In genomic region chr10:22436893-22437619, GRCh38 we compare ENCODE assay signal across 8 cellular contexts.
DNase-seq lines count a peak whose midpoint lies in the region; ATAC-seq and TF ChIP-seq lines count a peak whose summit lies in the region.

No MANE protein-coding gene starts in this region.

- H3K27ac Mint-ChIP-seq in activated B cell treated with CpG ODN at 0.5 μM for 24 hours: peak overlapping the region; percentile 96

- H3K9me3 Mint-ChIP-seq in activated B cell treated with CpG ODN at 0.5 μM for 24 hours: no peaks in the 10 kb centered on the region

- POLR2A ChIA-PET in activated B cell treated with CpG ODN at 0.5 μM for 24 hours (lab: Charles Lee): interaction anchor here (0.6 to 3.3 kb wide), 58 partner anchors 8 to 1006 kb away, joined by 3 to 86 read pairs (median 5); partner anchors contain the start of genes BMI1, COMMD3, DNAJC1 and PIP4K2A

- H3K4me1 Mint-ChIP-seq in activated B cell treated with CpG ODN at 0.5 μM for 24 hours: peaks cover 36% of the 10 kb centered on the region

- CTCF ChIA-PET in activated B cell treated with CpG ODN at 0.5 μM for 24 hours (lab: Charles Lee): interaction anchor here (0.9 to 2.3 kb wide), 6 partner anchors 18 to 552 kb away, joined by 3 to 8 read pairs (median 6); partner anchors contain the start of gene COMMD3

- intact Hi-C loops in activated B cell treated with CpG ODN at 0.5 μM for 24 hours (cut with micrococcal nuclease): loop anchor here (1.0 to 5.0 kb wide), 13 partner anchors 17 to 1015 kb away; partner anchors contain the start of genes COMMD3, DNAJC1 and MLLT10

- peak overlapping the region; percentile 96 for H3K27ac ChIP-seq in caudate nucleus (ENCODE audit: low read depth, low read length)

- H3K27me3 Mint-ChIP-seq in activated B cell treated with CpG ODN at 0.5 μM for 24 hours: no peaks in the 10 kb centered on the region

- no peak for TF ChIP-seq CTCF in activated B cell treated with CpG ODN at 0.5 μM for 24 hours (IDR thresholded peaks at IDR 0.05)

- peaks cover 9% of the 10 kb centered on the region for H3K36me3 Mint-ChIP-seq in activated B cell treated with CpG ODN at 0.5 μM for 24 hours (ENCODE audit: low read depth)

- ATAC-seq in HG02571 (IDR thresholded peaks at IDR 0.05; ENCODE audit: unreplicated experiment): peak; percentile 83
- peak; percentile 88 for ATAC-seq in activated B cell treated with CpG ODN at 0.5 μM for 24 hours (ENCODE audit: low read depth)

- peak overlapping the region; percentile 94 for H3K4me3 Mint-ChIP-seq in activated B cell treated with CpG ODN at 0.5 μM for 24 hours

- DNase-seq in NCI-H1105 treated with DMSO at 0.1 percent for 48 hours (lab: John Stamatoyannopoulos, UW) (peak; percentile 46), NCI-H1105 (lab: John Stamatoyannopoulos, UW) (no peak), NCI-H1092 treated with DMSO at 0.1 percent for 48 hours (lab: John Stamatoyannopoulos, UW) (peak; percentile 75), activated B cell treated with CpG ODN at 0.5 μM for 24 hours (peak; percentile 88), caudate nucleus (lab: John Stamatoyannopoulos, UW) (peak in 60 of 61 donors; percentile 37 to 93 (median 82)), inferior parietal cortex (ENCODE audit: extremely low spot score) (peak; percentile 81), smooth muscle cell of the brain vasculature (ENCODE audit: low read depth, low spot score) (peak; percentile 86)
